1 cellular context compared by ENCODE assay signal in the genomic region with DNA sequence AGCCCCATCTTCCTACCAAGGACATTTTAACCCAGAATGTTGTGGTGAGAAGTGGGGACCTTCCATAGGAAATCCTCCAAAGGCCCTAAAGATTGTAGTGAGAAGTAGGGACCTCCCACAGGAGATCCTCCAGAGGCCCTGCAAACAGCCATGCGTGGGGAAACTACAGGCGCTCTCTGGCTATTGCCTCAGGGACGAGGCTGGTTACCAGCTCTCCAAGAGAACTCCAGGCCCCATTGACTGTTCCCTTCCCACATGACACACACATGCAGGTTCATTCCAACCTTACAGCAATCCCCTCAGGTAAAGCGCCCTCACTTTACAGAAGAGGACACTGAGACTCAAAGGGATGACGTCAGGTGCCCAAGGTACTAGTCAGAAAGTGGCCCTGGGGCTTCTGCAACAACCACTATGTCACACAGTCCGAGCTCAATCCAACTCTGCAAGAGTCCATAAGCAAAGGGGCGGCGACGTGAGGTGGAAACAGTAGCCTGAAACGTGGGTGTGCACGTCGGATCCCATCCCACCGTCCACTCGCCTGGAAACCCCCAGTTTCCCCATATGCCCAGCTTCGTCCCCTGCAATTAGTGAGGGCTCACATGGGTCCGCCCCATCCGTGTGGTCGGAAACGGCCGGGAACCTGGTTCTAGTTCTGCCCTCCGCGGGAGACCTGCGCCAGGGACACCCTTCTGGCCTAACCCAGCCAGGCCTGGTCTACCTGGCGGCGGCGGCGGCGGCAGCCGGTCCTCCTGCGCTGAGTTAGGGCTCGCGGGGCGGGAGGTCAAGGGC.
TF ChIP-seq lines count a peak whose summit lies in the region.
"Not testable (repeated sequence)": the region's sequence is repeated elsewhere in the genome, so short reads cannot be mapped to it uniquely, and the experiment has no call there.

No MANE protein-coding gene starts in this region.

TF ChIP-seq in HepG2, 621 proteins besides CTCF, POLR2A, EP300 and RAD21:
- 0 out of 2 replicates have a peak, but pooled peaks have one; percentile 18 for TF ChIP-seq CREB1 (IDR thresholded peaks at IDR 0.05)
- TF ChIP-seq CREB1 (CRISPR knock-in tag; IDR thresholded peaks at IDR 0.05), result not testable (repeated sequence)
